28 cellular contexts compared by ENCODE assay signal in genomic region chr17:72651988-72652387, GRCh38.
"Had no signal": no experiment of that assay in that cellular context is flagged by ENCODE, and none has a peak within 500 bp of the region (broad histone marks: within the 10 kb centered on the region; RNA-seq: fewer than 3 reads in every experiment).

No MANE protein-coding gene starts in this region.

- H3K4me3 ChIP-seq: left lung, lower lobe of right lung, neural progenitor cell, sigmoid colon, spleen, upper lobe of right lung had no signal

- H3K27ac ChIP-seq: left lung, lower lobe of right lung, neural progenitor cell, neutrophil, parathyroid adenoma, sigmoid colon, spleen, upper lobe of right lung had no signal

- H3K9me3 ChIP-seq: left lung, lower lobe of right lung, neutrophil, sigmoid colon, spleen, upper lobe of right lung had no signal

- H3K36me3 ChIP-seq: lower lobe of right lung, neural progenitor cell, sigmoid colon, upper lobe of right lung had no signal

- H3K4me3 Mint-ChIP-seq: immature natural killer cell; mesothelial cell of epicardium; naive B cell; natural killer cell; nephron progenitor cell; neural progenitor cell; stimulated activated memory B cell treated with anti-CD40 and anti-IgM and Interleukin-4, amounts not matched to agents 10 μg/mL and 1 μg/mL and 100 μg/mL, for 72 hours; stimulated activated naive CD8-positive, alpha-beta T cell treated with anti-CD3 and anti-CD28 coated beads, Interleukin-15, amount 100 ng/mL, for 72 hours had no signal

- H3K27ac Mint-ChIP-seq: mesothelial cell of epicardium; natural killer cell; nephron progenitor cell; neural progenitor cell; stimulated activated memory B cell treated with anti-CD40 and anti-IgM and Interleukin-4, amounts not matched to agents 10 μg/mL and 1 μg/mL and 100 μg/mL, for 72 hours; stimulated activated naive CD8-positive, alpha-beta T cell treated with anti-CD3 and anti-CD28 coated beads, Interleukin-15, amount 100 ng/mL, for 72 hours had no signal

- H3K9ac ChIP-seq: neural progenitor cell, parathyroid adenoma had no signal

- H2AFZ ChIP-seq: neural progenitor cell, parathyroid adenoma had no signal

- DNase-seq: hypothalamus; immature natural killer cell; kidney; left colon; left lung; lower lobe of right lung; mammary epithelial cell; mesenchymal stem cell; naive B cell; natural killer cell; nephron progenitor cell; occipital lobe; retina; right cardiac atrium; sigmoid colon; small intestine; spleen; stimulated activated CD4-positive, alpha-beta T cell treated with anti-CD3 and anti-CD28 coated beads, Interleukin-4, amount 100 ng/mL, for 24 hours; stimulated activated naive CD4-positive, alpha-beta T cell treated with Interleukin-2 at 50 U/mL for 16 hours; stimulated activated naive CD8-positive, alpha-beta T cell treated with anti-CD3 and anti-CD28 coated beads, Interleukin-15, amount 100 ng/mL, for 72 hours; substantia nigra; trophoblast cell; upper lobe of right lung had no signal

- H3K9me3 Mint-ChIP-seq: immature natural killer cell; mesothelial cell of epicardium; naive B cell; natural killer cell; nephron progenitor cell; neural progenitor cell; stimulated activated memory B cell treated with anti-CD40 and anti-IgM and Interleukin-4, amounts not matched to agents 10 μg/mL and 1 μg/mL and 100 μg/mL, for 72 hours; stimulated activated naive CD8-positive, alpha-beta T cell treated with anti-CD3 and anti-CD28 coated beads, Interleukin-15, amount 100 ng/mL, for 72 hours had no signal

- H3K27me3 Mint-ChIP-seq: naive B cell; stimulated activated memory B cell treated with anti-CD40 and anti-IgM and Interleukin-4, amounts not matched to agents 10 μg/mL and 1 μg/mL and 100 μg/mL, for 72 hours; stimulated activated naive CD8-positive, alpha-beta T cell treated with anti-CD3 and anti-CD28 coated beads, Interleukin-15, amount 100 ng/mL, for 72 hours had no signal

- H3K4me1 ChIP-seq: left lung, lower lobe of right lung, neural progenitor cell, parathyroid adenoma, sigmoid colon, spleen, upper lobe of right lung had no signal

- H3K79me2 ChIP-seq: parathyroid adenoma had no signal

- H3K27me3 ChIP-seq: left lung, neural progenitor cell, neutrophil, sigmoid colon, spleen, upper lobe of right lung had no signal

- H3K4me2 ChIP-seq: neural progenitor cell had no signal

- H3K4me1 Mint-ChIP-seq: immature natural killer cell; natural killer cell; stimulated activated memory B cell treated with anti-CD40 and anti-IgM and Interleukin-4, amounts not matched to agents 10 μg/mL and 1 μg/mL and 100 μg/mL, for 72 hours; stimulated activated naive CD8-positive, alpha-beta T cell treated with anti-CD3 and anti-CD28 coated beads, Interleukin-15, amount 100 ng/mL, for 72 hours had no signal

- H3K36me3 Mint-ChIP-seq: mesothelial cell of epicardium, natural killer cell, neural progenitor cell had no signal
